7 cellular contexts compared by ENCODE assay signal in the genomic region with DNA sequence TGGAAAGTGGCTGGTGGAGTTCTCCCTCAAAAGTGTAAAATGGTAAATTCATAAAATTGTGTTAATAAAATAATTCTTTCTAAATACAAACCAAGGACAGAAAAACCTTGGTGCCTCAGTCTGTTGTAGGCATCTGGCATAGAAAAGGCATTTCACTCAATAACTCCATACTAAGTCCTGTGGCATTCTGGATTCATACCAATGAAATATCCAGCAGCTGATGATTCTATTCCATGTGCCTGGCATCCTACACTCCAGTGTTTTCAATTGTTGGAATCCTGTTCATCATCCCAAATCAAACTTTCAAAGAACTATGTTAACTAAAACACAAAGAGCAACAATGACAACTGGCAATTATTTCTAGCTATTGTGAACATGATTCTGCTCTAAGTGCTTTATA. TPM values are rescaled to one million over a fixed set of nuclear protein-coding genes. Genes with fewer than 3 reads are reported as not detected.
"Had no signal": no experiment of that assay in that cellular context is flagged by ENCODE, and none has a peak within 500 bp of the region (broad histone marks: within the 10 kb centered on the region; RNA-seq: fewer than 3 reads in every experiment).

No MANE protein-coding gene starts in this region.

- H3K4me3 ChIP-seq: GM23248 had no signal

- ATAC-seq: HepG2 had no signal

- DNase-seq: GM23248, GOT3, H9, HCEC 1CT, KBM-7 had no signal

- H3K27ac ChIP-seq: GM23248, HL-60 had no signal

- FAIRE-seq: HepG2 had no signal

- H3K9ac ChIP-seq: GM23248 had no signal

- H2AFZ ChIP-seq: GM23248 had no signal

RNA-seq across cellular contexts. Expression of a gene that starts 21.6 kb away (rescaled TPM):
- total RNA-seq: GM23248 had no signal
- polyA plus RNA-seq: GM23248 had no signal
